In the genomic region with DNA sequence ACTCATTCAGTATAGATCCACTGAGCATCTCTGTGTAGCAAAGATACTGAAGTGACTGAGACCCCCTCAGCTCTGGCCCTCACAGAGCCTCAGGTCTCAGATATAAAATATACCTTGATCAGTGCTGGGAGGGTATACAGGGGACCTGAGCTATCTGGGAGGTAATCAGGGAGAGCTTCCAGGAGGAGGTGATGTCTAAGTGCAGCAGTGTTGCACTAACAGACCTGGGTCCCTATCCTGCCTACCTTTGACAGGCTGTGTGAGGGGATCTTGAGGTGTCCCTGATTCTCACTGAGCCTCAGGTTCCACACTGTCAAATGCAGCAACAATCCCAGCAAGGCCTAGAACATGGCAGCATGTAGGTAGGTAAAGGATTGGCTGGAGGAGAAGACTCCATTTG, we compare ENCODE assay signal across 1 cellular context.
A peak's percentile ranks its signal among the peaks of the same experiment; 100 is the strongest.
TF ChIP-seq lines count a peak whose summit lies in the region.

No MANE protein-coding gene starts in this region.

TF ChIP-seq in K562, 482 proteins besides CTCF, POLR2A, EP300 and RAD21:
- TF ChIP-seq, protein P1, sequence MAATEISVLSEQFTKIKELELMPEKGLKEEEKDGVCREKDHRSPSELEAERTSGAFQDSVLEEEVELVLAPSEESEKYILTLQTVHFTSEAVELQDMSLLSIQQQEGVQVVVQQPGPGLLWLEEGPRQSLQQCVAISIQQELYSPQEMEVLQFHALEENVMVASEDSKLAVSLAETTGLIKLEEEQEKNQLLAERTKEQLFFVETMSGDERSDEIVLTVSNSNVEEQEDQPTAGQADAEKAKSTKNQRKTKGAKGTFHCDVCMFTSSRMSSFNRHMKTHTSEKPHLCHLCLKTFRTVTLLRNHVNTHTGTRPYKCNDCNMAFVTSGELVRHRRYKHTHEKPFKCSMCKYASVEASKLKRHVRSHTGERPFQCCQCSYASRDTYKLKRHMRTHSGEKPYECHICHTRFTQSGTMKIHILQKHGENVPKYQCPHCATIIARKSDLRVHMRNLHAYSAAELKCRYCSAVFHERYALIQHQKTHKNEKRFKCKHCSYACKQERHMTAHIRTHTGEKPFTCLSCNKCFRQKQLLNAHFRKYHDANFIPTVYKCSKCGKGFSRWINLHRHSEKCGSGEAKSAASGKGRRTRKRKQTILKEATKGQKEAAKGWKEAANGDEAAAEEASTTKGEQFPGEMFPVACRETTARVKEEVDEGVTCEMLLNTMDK (IDR thresholded peaks at IDR 0.05; ENCODE audit: borderline replicate concordance, insufficient read depth, low read depth, low read length, poor library complexity, severe bottlenecking): no peak
- TF ChIP-seq, protein P2, sequence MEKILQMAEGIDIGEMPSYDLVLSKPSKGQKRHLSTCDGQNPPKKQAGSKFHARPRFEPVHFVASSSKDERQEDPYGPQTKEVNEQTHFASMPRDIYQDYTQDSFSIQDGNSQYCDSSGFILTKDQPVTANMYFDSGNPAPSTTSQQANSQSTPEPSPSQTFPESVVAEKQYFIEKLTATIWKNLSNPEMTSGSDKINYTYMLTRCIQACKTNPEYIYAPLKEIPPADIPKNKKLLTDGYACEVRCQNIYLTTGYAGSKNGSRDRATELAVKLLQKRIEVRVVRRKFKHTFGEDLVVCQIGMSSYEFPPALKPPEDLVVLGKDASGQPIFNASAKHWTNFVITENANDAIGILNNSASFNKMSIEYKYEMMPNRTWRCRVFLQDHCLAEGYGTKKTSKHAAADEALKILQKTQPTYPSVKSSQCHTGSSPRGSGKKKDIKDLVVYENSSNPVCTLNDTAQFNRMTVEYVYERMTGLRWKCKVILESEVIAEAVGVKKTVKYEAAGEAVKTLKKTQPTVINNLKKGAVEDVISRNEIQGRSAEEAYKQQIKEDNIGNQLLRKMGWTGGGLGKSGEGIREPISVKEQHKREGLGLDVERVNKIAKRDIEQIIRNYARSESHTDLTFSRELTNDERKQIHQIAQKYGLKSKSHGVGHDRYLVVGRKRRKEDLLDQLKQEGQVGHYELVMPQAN (IDR thresholded peaks at IDR 0.05; ENCODE audit: borderline replicate concordance): no peak
- TF ChIP-seq ZFP36 (IDR thresholded peaks at IDR 0.05; ENCODE audit: low read depth, low read length, partially characterized antibody) (peak; percentile 98), ZNF174 (CRISPR knock-in tag; IDR thresholded peaks at IDR 0.05) (no peak), YBX1 (IDR thresholded peaks at IDR 0.05) (no peak), RBM25 (IDR thresholded peaks at IDR 0.05; ENCODE audit: low read depth, low read length, severe bottlenecking) (peak; percentile 87), MBD2 (IDR thresholded peaks at IDR 0.05; ENCODE audit: borderline replicate concordance, low read depth) (no peak), ZNF79 (CRISPR knock-in tag; IDR thresholded peaks at IDR 0.05; ENCODE audit: low read depth) (no peak), EWSR1 (IDR thresholded peaks at IDR 0.05; ENCODE audit: borderline replicate concordance, low read depth, partially characterized antibody) (no peak), KDM1A (IDR thresholded peaks at IDR 0.05) (peak in 1 of 2 experiments; percentile 48; a peak in 2 of 4 replicates)
- TF ChIP-seq, protein P3, sequence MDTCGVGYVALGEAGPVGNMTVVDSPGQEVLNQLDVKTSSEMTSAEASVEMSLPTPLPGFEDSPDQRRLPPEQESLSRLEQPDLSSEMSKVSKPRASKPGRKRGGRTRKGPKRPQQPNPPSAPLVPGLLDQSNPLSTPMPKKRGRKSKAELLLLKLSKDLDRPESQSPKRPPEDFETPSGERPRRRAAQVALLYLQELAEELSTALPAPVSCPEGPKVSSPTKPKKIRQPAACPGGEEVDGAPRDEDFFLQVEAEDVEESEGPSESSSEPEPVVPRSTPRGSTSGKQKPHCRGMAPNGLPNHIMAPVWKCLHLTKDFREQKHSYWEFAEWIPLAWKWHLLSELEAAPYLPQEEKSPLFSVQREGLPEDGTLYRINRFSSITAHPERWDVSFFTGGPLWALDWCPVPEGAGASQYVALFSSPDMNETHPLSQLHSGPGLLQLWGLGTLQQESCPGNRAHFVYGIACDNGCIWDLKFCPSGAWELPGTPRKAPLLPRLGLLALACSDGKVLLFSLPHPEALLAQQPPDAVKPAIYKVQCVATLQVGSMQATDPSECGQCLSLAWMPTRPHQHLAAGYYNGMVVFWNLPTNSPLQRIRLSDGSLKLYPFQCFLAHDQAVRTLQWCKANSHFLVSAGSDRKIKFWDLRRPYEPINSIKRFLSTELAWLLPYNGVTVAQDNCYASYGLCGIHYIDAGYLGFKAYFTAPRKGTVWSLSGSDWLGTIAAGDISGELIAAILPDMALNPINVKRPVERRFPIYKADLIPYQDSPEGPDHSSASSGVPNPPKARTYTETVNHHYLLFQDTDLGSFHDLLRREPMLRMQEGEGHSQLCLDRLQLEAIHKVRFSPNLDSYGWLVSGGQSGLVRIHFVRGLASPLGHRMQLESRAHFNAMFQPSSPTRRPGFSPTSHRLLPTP (IDR thresholded peaks at IDR 0.05; ENCODE audit: borderline replicate concordance, extremely low read depth, insufficient read length): peak; percentile 45
